Comparison of ENCODE assay signal across 11 cellular contexts in genomic region chr5:175778951-175779475, GRCh38.
DNase-seq lines count a peak whose midpoint lies in the region; ATAC-seq and TF ChIP-seq lines count a peak whose summit lies in the region.
"Had no signal": no experiment of that assay in that cellular context is flagged by ENCODE, and none has a peak within 500 bp of the region (broad histone marks: within the 10 kb centered on the region; RNA-seq: fewer than 3 reads in every experiment).

No MANE protein-coding gene starts in this region.

- no peaks in the 10 kb centered on the region for H3K36me3 ChIP-seq in Panc1 (ENCODE audit: control insufficient read depth, insufficient read depth, low read length)

- intact Hi-C loops in Panc1 (cut with micrococcal nuclease; ENCODE audit: unreplicated experiment): no loop called here

- peaks cover 4% of the 10 kb centered on the region; the same call in 1 of the 2 replicates for H3K4me1 ChIP-seq in Panc1 (ENCODE audit: control insufficient read depth, insufficient read depth, low read length)

- no peaks in the 10 kb centered on the region for H3K36me3 Mint-ChIP-seq in type B pancreatic cell

- no peak overlapping the region for H3K27ac ChIP-seq in Panc1 (ENCODE audit: low read length)

- TF ChIP-seq CTCF in Panc1 (IDR thresholded peaks at IDR 0.05) (no peak), type B pancreatic cell (conservative IDR thresholded peaks at IDR 0.05) (no peak)

- H3K27me3 ChIP-seq in Panc1 (ENCODE audit: control insufficient read depth, insufficient read depth, low read length): 0 out of 2 replicates have a peak, but pooled peaks cover 3% of the 10 kb centered on the region

- peaks cover 60% of the 10 kb centered on the region for H3K27me3 Mint-ChIP-seq in type B pancreatic cell

- H3K9me3 Mint-ChIP-seq in type B pancreatic cell: no peaks in the 10 kb centered on the region
- H3K9me3 Mint-ChIP-seq: CD4-positive, alpha-beta T cell had no signal

- CTCF ChIA-PET in Panc1 (lab: Charles Lee): no interaction called here

- DNase-seq in COLO668 (lab: John Stamatoyannopoulos, UW; ENCODE audit: unreplicated experiment) (peak; percentile 81), M059J (ENCODE audit: low read depth) (peak; percentile 59), Panc1 (ENCODE audit: low read depth, low spot score) (no peak), glomerular visceral epithelial cell (ENCODE audit: extremely low spot score) (peak; percentile 6), type B pancreatic cell (ENCODE audit: extremely low spot score, unreplicated experiment) (no peak), NOMO-1 (lab: John Stamatoyannopoulos, UW; ENCODE audit: unreplicated experiment in 2 of 2) (no peak)
- DNase-seq: CD4-positive, alpha-beta T cell; NCI-H187; T-helper 2 cell had no signal

- H3K9me3 ChIP-seq in Panc1 (ENCODE audit: control insufficient read depth, insufficient read depth, low read depth, low read length): no peaks in the 10 kb centered on the region

- no peak overlapping the region for H3K4me3 ChIP-seq in Panc1 (ENCODE audit: low read depth in 2 of 2, low read length in 2 of 2)

- POLR2A ChIA-PET in Panc1 (lab: Charles Lee): no interaction called here

- H3K4me1 Mint-ChIP-seq in type B pancreatic cell (ENCODE audit: unreplicated experiment): no peaks in the 10 kb centered on the region

- in situ Hi-C loops in Panc1 (cut with HindIII; ENCODE audit: low pct_unique_long_range_greater_than_20kb, low sequenced_read_pairs): no loop called here

- no peak overlapping the region for H3K27ac Mint-ChIP-seq in type B pancreatic cell
- H3K27ac Mint-ChIP-seq: CD4-positive, alpha-beta T cell had no signal

- ATAC-seq in Panc1 (peak; percentile 56), HG02759 (IDR thresholded peaks at IDR 0.05; ENCODE audit: unreplicated experiment) (no peak), HG03097 (IDR thresholded peaks at IDR 0.05; ENCODE audit: low FRiP score, unreplicated experiment) (no peak)

- H3K4me3 Mint-ChIP-seq in type B pancreatic cell: no peak overlapping the region
- H3K4me3 Mint-ChIP-seq: CD4-positive, alpha-beta T cell had no signal

- BruUV-seq in Panc1 (replicated peaks; lab: Mats Ljungman, UMichigan): no TSS peak

Comparison
In these comparisons a context has a peak if more than half of its experiments do, and no peak if none do; other contexts are left out.
1. DNase-seq: peak in COLO668 (single experiment), M059J (single experiment) and glomerular visceral epithelial cell (single experiment); none in Panc1 (single experiment), type B pancreatic cell (single experiment) and NOMO-1 (0 of 2).